Comparison of ENCODE assay signal across 26 cellular contexts in genomic region chr6:20230720-20231119, GRCh38. TPM values are rescaled to one million over a fixed set of nuclear protein-coding genes. Genes with fewer than 3 reads are reported as not detected.
"Had no signal": no experiment of that assay in that cellular context is flagged by ENCODE, and none has a peak within 500 bp of the region (broad histone marks: within the 10 kb centered on the region; RNA-seq: fewer than 3 reads in every experiment).

No MANE protein-coding gene starts in this region.

- FAIRE-seq: small intestine, urothelium cell line had no signal

- H3K4me3 ChIP-seq: neural progenitor cell, ovary, psoas muscle, right lobe of liver, sigmoid colon, stomach, thoracic aorta, thyroid gland, upper lobe of left lung, vagina had no signal

- DNase-seq: natural killer cell; occipital lobe; ovary; posterior cingulate gyrus; psoas muscle; right cardiac atrium; right lobe of liver; sigmoid colon; small intestine; stimulated activated CD4-positive, alpha-beta T cell treated with anti-CD3 and anti-CD28 coated beads, Interleukin-15, amount 100 ng/mL, for 24 hours; stimulated activated CD4-positive, alpha-beta T cell treated with anti-CD3 and anti-CD28 coated beads, Interleukin-2, amount 100 ng/mL, for 24 hours; stimulated activated CD4-positive, alpha-beta T cell treated with anti-CD3 and anti-CD28 coated beads, Interleukin-2, amount 100 ng/mL, for 48 hours; stimulated activated CD4-positive, alpha-beta T cell treated with anti-CD3 and anti-CD28 coated beads, Interleukin-4, amount 100 ng/mL, for 24 hours; stimulated activated naive B cell treated with anti-CD40 and anti-IgM and Interleukin-4, amounts not matched to agents 10 μg/mL and 1 μg/mL and 100 μg/mL, for 72 hours; stimulated activated naive CD4-positive, alpha-beta T cell treated with Interleukin-2 at 50 U/mL for 16 hours; stomach; thyroid gland; trophoblast cell; upper lobe of left lung had no signal

- H3K9ac ChIP-seq: neural progenitor cell, parathyroid adenoma had no signal

- H3K27me3 ChIP-seq: neural progenitor cell, right lobe of liver, sigmoid colon, stomach, thyroid gland, upper lobe of left lung, vagina had no signal

- H3K9me3 ChIP-seq: ovary, psoas muscle, right lobe of liver, sigmoid colon, stomach, thoracic aorta, thyroid gland, upper lobe of left lung, vagina had no signal

- ATAC-seq: natural killer cell; psoas muscle; right cardiac atrium; right lobe of liver; stimulated activated effector memory CD8-positive, alpha-beta T cell treated with anti-CD3 and anti-CD28 coated beads, Interleukin-12 subunit alpha, Interleukin-12 subunit beta, amount 100 ng/mL, for 72 hours; stimulated activated naive B cell treated with anti-CD40 and anti-IgM and Interleukin-4, amounts not matched to agents 10 μg/mL and 1 μg/mL and 100 μg/mL, for 72 hours had no signal

- H2AFZ ChIP-seq: neural progenitor cell, parathyroid adenoma had no signal

- H3K36me3 ChIP-seq: neural progenitor cell, ovary, right lobe of liver, sigmoid colon, stomach, thoracic aorta, thyroid gland, upper lobe of left lung, vagina had no signal

- H3K4me2 ChIP-seq: neural progenitor cell had no signal

- H3K27ac ChIP-seq: neural progenitor cell, ovary, parathyroid adenoma, psoas muscle, right lobe of liver, sigmoid colon, thoracic aorta, thyroid gland, upper lobe of left lung, vagina had no signal

- H3K4me1 ChIP-seq: neural progenitor cell, parathyroid adenoma, psoas muscle, right lobe of liver, sigmoid colon, stomach, thyroid gland, upper lobe of left lung, vagina had no signal

- H3K79me2 ChIP-seq: parathyroid adenoma had no signal

RNA-seq across cellular contexts. Expression of gene MBOAT1, which starts 18.5 kb away (rescaled TPM):
- polyA plus RNA-seq: neural cell had no signal
